1 cellular context compared by ENCODE assay signal in genomic region chr11:94493443-94494199, GRCh38.
A peak's percentile ranks its signal among the peaks of the same experiment; 100 is the strongest.
TF ChIP-seq lines count a peak whose summit lies in the region.

Gene ANKRD49 (plus strand): TSS chr11:94493984. CDS start chr11:94496694, 2,710 bp downstream.
Gene MRE11 (minus strand): TSS chr11:94493844. CDS start chr11:94492801, 1,043 bp downstream.

TF ChIP-seq in HepG2, 621 proteins besides CTCF, POLR2A, EP300 and RAD21 (continued from another document and continues in another):
- TF ChIP-seq ZNF639 (CRISPR knock-in tag; conservative IDR thresholded peaks at IDR 0.05) (no peak; the same call in 1 of the 2 replicates), MXD4 (CRISPR knock-in tag; IDR thresholded peaks at IDR 0.05) (peak; percentile 77), SMC3 (IDR thresholded peaks at IDR 0.05; ENCODE audit: low read length) (no peak), ZSCAN5A (CRISPR knock-in tag; IDR thresholded peaks at IDR 0.05; ENCODE audit: borderline replicate concordance) (no peak), ZNF883 (CRISPR knock-in tag; IDR thresholded peaks at IDR 0.05; ENCODE audit: not compliant biosample characterization) (peak; percentile 13), PRDM10 (CRISPR knock-in tag; IDR thresholded peaks at IDR 0.05; ENCODE audit: low read depth) (peak; percentile 90), GZF1 (CRISPR knock-in tag; IDR thresholded peaks at IDR 0.05) (peak; percentile 57; the same call in 1 of the 2 replicates), ZEB1 (IDR thresholded peaks at IDR 0.05; ENCODE audit: insufficient replicate concordance, low read depth) (no peak), ZMYM2 (CRISPR knock-in tag; IDR thresholded peaks at IDR 0.05) (peak; percentile 37; the same call in 1 of the 2 replicates), ZNF367 (CRISPR knock-in tag; IDR thresholded peaks at IDR 0.05; ENCODE audit: borderline replicate concordance) (no peak), SOX13 (IDR thresholded peaks at IDR 0.05) (no peak), SOX13 (CRISPR knock-in tag; conservative IDR thresholded peaks at IDR 0.05 in 1 of 2, IDR thresholded peaks at IDR 0.05 in 1 of 2) (peak in 1 of 2 experiments; percentile 10; a peak in 1 of 4 replicates), AGO1 (IDR thresholded peaks at IDR 0.05; ENCODE audit: low read depth, low read length, poor library complexity, severe bottlenecking) (peak; percentile 38), PREB (CRISPR knock-in tag; IDR thresholded peaks at IDR 0.05) (no peak), ATF7-NPFF (CRISPR knock-in tag; IDR thresholded peaks at IDR 0.05; ENCODE audit: low read depth) (no peak), ZNF331 (CRISPR knock-in tag; IDR thresholded peaks at IDR 0.05) (no peak), REPIN1 (CRISPR knock-in tag; IDR thresholded peaks at IDR 0.05; ENCODE audit: borderline replicate concordance, low read depth) (0 out of 2 replicates have a peak, but pooled peaks have one; percentile 42), ZNF530 (CRISPR knock-in tag; IDR thresholded peaks at IDR 0.05; ENCODE audit: low read depth) (no peak), ZNF775 (CRISPR knock-in tag; IDR thresholded peaks at IDR 0.05; ENCODE audit: borderline replicate concordance) (no peak), MZF1 (CRISPR knock-in tag; IDR thresholded peaks at IDR 0.05; ENCODE audit: borderline replicate concordance) (no peak), HNF4G (IDR thresholded peaks at IDR 0.05; ENCODE audit: borderline replicate concordance, low read depth, low read length) (no peak), HNF4G (CRISPR knock-in tag; IDR thresholded peaks at IDR 0.05; ENCODE audit: borderline replicate concordance, low read depth) (0 out of 2 replicates have a peak, but pooled peaks have one; percentile 13), DNMT1 (CRISPR knock-in tag; IDR thresholded peaks at IDR 0.05) (0 out of 2 replicates have a peak, but pooled peaks have one; percentile 48), ZFX (CRISPR knock-in tag; IDR thresholded peaks at IDR 0.05; ENCODE audit: low read depth) (peak; percentile 93), ZNF546 (CRISPR knock-in tag; conservative IDR thresholded peaks at IDR 0.05) (0 out of 2 replicates have a peak, but pooled peaks have one; percentile 57), ZNF260 (CRISPR knock-in tag; IDR thresholded peaks at IDR 0.05; ENCODE audit: borderline replicate concordance, low read depth) (no peak), CENPT (CRISPR knock-in tag; IDR thresholded peaks at IDR 0.05; ENCODE audit: low read depth) (no peak), ZNF781 (CRISPR knock-in tag; IDR thresholded peaks at IDR 0.05; ENCODE audit: borderline replicate concordance, not compliant biosample characterization) (peak; percentile 89), ADNP (CRISPR knock-in tag; IDR thresholded peaks at IDR 0.05) (no peak), SP4 (CRISPR knock-in tag; IDR thresholded peaks at IDR 0.05) (peak; percentile 74), ZNF431 (CRISPR knock-in tag; IDR thresholded peaks at IDR 0.05; ENCODE audit: borderline replicate concordance, low read depth) (0 out of 2 replicates have a peak, but pooled peaks have one; percentile 49), NFYB (CRISPR knock-in tag; IDR thresholded peaks at IDR 0.05) (peak; percentile 90), SRSF1 (optimal IDR thresholded peaks at IDR 0.05; ENCODE audit: low read depth, low read length) (peak; percentile 39), KLF16 (CRISPR knock-in tag; IDR thresholded peaks at IDR 0.05) (peak in 1 of 2 experiments; percentile 45; a peak in 1 of 4 replicates), ZNF646 (CRISPR knock-in tag; IDR thresholded peaks at IDR 0.05) (no peak), KMT2A (CRISPR knock-in tag; IDR thresholded peaks at IDR 0.05) (peak; percentile 94), MBD4 (IDR thresholded peaks at IDR 0.05; ENCODE audit: borderline replicate concordance, low read length) (no peak), ATF1 (CRISPR knock-in tag; IDR thresholded peaks at IDR 0.05) (peak; percentile 71), TARDBP (CRISPR knock-in tag; IDR thresholded peaks at IDR 0.05) (peak; percentile 57; the same call in 1 of the 2 replicates), KAT7 (CRISPR knock-in tag; IDR thresholded peaks at IDR 0.05; ENCODE audit: borderline replicate concordance) (0 out of 2 replicates have a peak, but pooled peaks have one; percentile 49), ZNF619 (CRISPR knock-in tag; IDR thresholded peaks at IDR 0.05) (peak; percentile 59; the same call in 1 of the 2 replicates), ZNF549 (CRISPR knock-in tag; IDR thresholded peaks at IDR 0.05) (no peak), RBFOX2 (IDR thresholded peaks at IDR 0.05; ENCODE audit: low read depth, low read length) (peak; percentile 67; the same call in 1 of the 2 replicates), PHF21A (CRISPR knock-in tag; IDR thresholded peaks at IDR 0.05) (peak; percentile 34; the same call in 1 of the 2 replicates), RAD51 (IDR thresholded peaks at IDR 0.05; ENCODE audit: borderline replicate concordance) (no peak), MYC (CRISPR knock-in tag; IDR thresholded peaks at IDR 0.05; ENCODE audit: borderline replicate concordance) (peak; percentile 59; the same call in 1 of the 2 replicates), ARID4A (CRISPR knock-in tag; IDR thresholded peaks at IDR 0.05; ENCODE audit: borderline replicate concordance) (peak; percentile 91), TGIF2 (CRISPR knock-in tag; IDR thresholded peaks at IDR 0.05) (peak; percentile 83), ZBTB20 (CRISPR knock-in tag; IDR thresholded peaks at IDR 0.05; ENCODE audit: borderline replicate concordance, low read depth) (0 out of 2 replicates have a peak, but pooled peaks have one; percentile 54)
